ENCODE assay signal across 20 cellular contexts in genomic region chr10:34091796-34092195, GRCh38.
"Had no signal": no experiment of that assay in that cellular context is flagged by ENCODE, and none has a peak within 500 bp of the region (broad histone marks: within the 10 kb centered on the region; RNA-seq: fewer than 3 reads in every experiment).

No MANE protein-coding gene starts in this region.

- H3K4me1 Mint-ChIP-seq: central memory CD8-positive, alpha-beta T cell; naive thymus-derived CD8-positive, alpha-beta T cell; stimulated activated naive B cell treated with anti-CD40 and anti-IgM and Interleukin-4, amounts not matched to agents 10 μg/mL and 1 μg/mL and 100 μg/mL, for 72 hours; stimulated activated naive CD8-positive, alpha-beta T cell treated with anti-CD3 and anti-CD28 coated beads, Interleukin-15, amount 100 ng/mL, for 72 hours had no signal

- H3K27me3 Mint-ChIP-seq: central memory CD8-positive, alpha-beta T cell; stimulated activated naive B cell treated with anti-CD40 and anti-IgM and Interleukin-4, amounts not matched to agents 10 μg/mL and 1 μg/mL and 100 μg/mL, for 72 hours; stimulated activated naive CD8-positive, alpha-beta T cell treated with anti-CD3 and anti-CD28 coated beads, Interleukin-15, amount 100 ng/mL, for 72 hours had no signal

- H3K4me3 ChIP-seq: esophagus squamous epithelium, gastroesophageal sphincter, mucosa of descending colon, prostate gland, right lobe of liver, testis, tibial nerve had no signal

- H3K4me3 Mint-ChIP-seq: central memory CD8-positive, alpha-beta T cell; naive thymus-derived CD8-positive, alpha-beta T cell; stimulated activated naive B cell treated with anti-CD40 and anti-IgM and Interleukin-4, amounts not matched to agents 10 μg/mL and 1 μg/mL and 100 μg/mL, for 72 hours; stimulated activated naive CD8-positive, alpha-beta T cell treated with anti-CD3 and anti-CD28 coated beads, Interleukin-15, amount 100 ng/mL, for 72 hours had no signal

- DNase-seq: effector memory CD4-positive, alpha-beta T cell; esophagus squamous epithelium; foreskin fibroblast; glutamatergic neuron; mammary epithelial cell; mucosa of descending colon; naive thymus-derived CD8-positive, alpha-beta T cell; occipital lobe; right lobe of liver; stimulated activated CD4-positive, alpha-beta T cell treated with anti-CD3 and anti-CD28 coated beads, Interleukin-15, amount 100 ng/mL, for 24 hours; stimulated activated CD4-positive, alpha-beta T cell treated with anti-CD3 and anti-CD28 coated beads, Interleukin-1b, Interleukin-23, amount 100 ng/mL, for 48 hours; stimulated activated CD4-positive, alpha-beta T cell treated with anti-CD3 and anti-CD28 coated beads, Interleukin-4, amount 100 ng/mL, for 24 hours; stimulated activated naive B cell treated with anti-CD40 and anti-IgM and Interleukin-4, amounts not matched to agents 10 μg/mL and 1 μg/mL and 100 μg/mL, for 72 hours; stimulated activated naive CD8-positive, alpha-beta T cell treated with anti-CD3 and anti-CD28 coated beads, Interleukin-15, amount 100 ng/mL, for 72 hours; testis had no signal

- H3K9me3 ChIP-seq: prostate gland, right lobe of liver, testis had no signal

- H3K4me1 ChIP-seq: esophagus squamous epithelium, gastroesophageal sphincter, parathyroid adenoma, prostate gland, right lobe of liver, testis, tibial nerve had no signal

- H3K36me3 Mint-ChIP-seq: stimulated activated naive B cell treated with anti-CD40 and anti-IgM and Interleukin-4, amounts not matched to agents 10 μg/mL and 1 μg/mL and 100 μg/mL, for 72 hours had no signal

- H3K27ac ChIP-seq: esophagus squamous epithelium, gastroesophageal sphincter, parathyroid adenoma, prostate gland, right lobe of liver, testis, tibial nerve had no signal

- H3K27ac Mint-ChIP-seq: naive thymus-derived CD8-positive, alpha-beta T cell; stimulated activated naive B cell treated with anti-CD40 and anti-IgM and Interleukin-4, amounts not matched to agents 10 μg/mL and 1 μg/mL and 100 μg/mL, for 72 hours had no signal

- H3K36me3 ChIP-seq: esophagus squamous epithelium, gastroesophageal sphincter, prostate gland, right lobe of liver, tibial nerve had no signal

- ATAC-seq: gastroesophageal sphincter; mucosa of descending colon; naive thymus-derived CD8-positive, alpha-beta T cell; right lobe of liver; stimulated activated naive B cell treated with anti-CD40 and anti-IgM and Interleukin-4, amounts not matched to agents 10 μg/mL and 1 μg/mL and 100 μg/mL, for 72 hours; stimulated activated naive CD8-positive, alpha-beta T cell treated with anti-CD3 and anti-CD28 coated beads, Interleukin-15, amount 100 ng/mL, for 72 hours had no signal

- H3K27me3 ChIP-seq: esophagus squamous epithelium, gastroesophageal sphincter, right lobe of liver, testis, tibial nerve had no signal
